ENCODE assay signal across 9 cellular contexts in genomic region chr9:12775963-12776774, GRCh38. TPM values are rescaled to one million over a fixed set of nuclear protein-coding genes. Genes with fewer than 3 reads are reported as not detected.
DNase-seq lines count a peak whose midpoint lies in the region; ATAC-seq and TF ChIP-seq lines count a peak whose summit lies in the region.
"Had no signal": no experiment of that assay in that cellular context is flagged by ENCODE, and none has a peak within 500 bp of the region (broad histone marks: within the 10 kb centered on the region; RNA-seq: fewer than 3 reads in every experiment).

No MANE protein-coding gene starts in this region.

- POLR2A ChIA-PET in activated CD8-positive, alpha-beta T cell treated with anti-CD3 and anti-CD28 coated beads, Interleukin-2, amount 10 ng/mL, durations not matched to agents 7 days and 5 days (lab: Charles Lee), result no interaction called here
- POLR2A ChIA-PET in activated CD8-positive, alpha-beta T cell treated with anti-CD3 and anti-CD28 coated beads for 36 hours (lab: Charles Lee), result no interaction called here

- H3K4me3 ChIP-seq in WERI-Rb-1 (ENCODE audit: low read depth, low read length), result peak overlapping the region; percentile 89

- no peaks in the 10 kb centered on the region for H3K9me3 ChIP-seq in WERI-Rb-1 (ENCODE audit: severe bottlenecking)

- DNase-seq in activated CD8-positive, alpha-beta T cell treated with anti-CD3 and anti-CD28 coated beads, Interleukin-2, amount 10 ng/mL, durations not matched to agents 7 days and 5 days, result no peak
- DNase-seq in activated CD8-positive, alpha-beta T cell treated with anti-CD3 and anti-CD28 coated beads for 36 hours, result no peak
- peak; percentile 46 for DNase-seq in NCI-H2081 treated with DMSO at 0.1 percent for 48 hours (lab: John Stamatoyannopoulos, UW)
- peak; percentile 81 for DNase-seq in WERI-Rb-1
- peak; percentile 10 for DNase-seq in germinal center (ENCODE audit: low spot score)
- DNase-seq in neural crest cell (ENCODE audit: low read depth, low spot score), result peak; percentile 62
- DNase-seq: DND-41 had no signal

- CTCF ChIA-PET in activated CD8-positive, alpha-beta T cell treated with anti-CD3 and anti-CD28 coated beads, Interleukin-2, amount 10 ng/mL, durations not matched to agents 7 days and 5 days (lab: Charles Lee), result interaction anchor here (0.6 to 1.4 kb wide), 2 partner anchors 21 to 1634 kb away, joined by 3 read pairs; no protein-coding TSS in a partner anchor
- CTCF ChIA-PET in activated CD8-positive, alpha-beta T cell treated with anti-CD3 and anti-CD28 coated beads for 36 hours (lab: Charles Lee), result no interaction called here

- H3K27me3 ChIP-seq in WERI-Rb-1 (ENCODE audit: insufficient read depth, low read depth, severe bottlenecking), result no peaks in the 10 kb centered on the region

- peak overlapping the region; percentile 36 for H3K4me3 Mint-ChIP-seq in activated CD8-positive, alpha-beta T cell treated with anti-CD3 and anti-CD28 coated beads, Interleukin-2, amount 10 ng/mL, durations not matched to agents 7 days and 5 days
- H3K4me3 Mint-ChIP-seq in activated CD8-positive, alpha-beta T cell treated with anti-CD3 and anti-CD28 coated beads for 36 hours, result no peak overlapping the region
- H3K4me3 Mint-ChIP-seq in neural crest cell, result peak overlapping the region; percentile 96

- ATAC-seq in activated CD8-positive, alpha-beta T cell treated with anti-CD3 and anti-CD28 coated beads, Interleukin-2, amount 10 ng/mL, durations not matched to agents 7 days and 5 days, result peak; percentile 42
- ATAC-seq in activated CD8-positive, alpha-beta T cell treated with anti-CD3 and anti-CD28 coated beads for 36 hours, result no peak
- peak; percentile 77 for ATAC-seq in HG02943 (IDR thresholded peaks at IDR 0.05; ENCODE audit: low read depth, unreplicated experiment)
- ATAC-seq in GM21825 (IDR thresholded peaks at IDR 0.05; ENCODE audit: unreplicated experiment), result no peak

- TF ChIP-seq CTCF in activated CD8-positive, alpha-beta T cell treated with anti-CD3 and anti-CD28 coated beads for 36 hours (IDR thresholded peaks at IDR 0.05), result no peak
- TF ChIP-seq CTCF in WERI-Rb-1 (IDR thresholded peaks at IDR 0.05; ENCODE audit: low read depth, low read length), result peak; percentile 70
- TF ChIP-seq CTCF in neural crest cell (conservative IDR thresholded peaks at IDR 0.05), result peak; percentile 60

- H3K36me3 ChIP-seq in WERI-Rb-1, result no peaks in the 10 kb centered on the region

- no peaks in the 10 kb centered on the region for H3K9me3 Mint-ChIP-seq in activated CD8-positive, alpha-beta T cell treated with anti-CD3 and anti-CD28 coated beads, Interleukin-2, amount 10 ng/mL, durations not matched to agents 7 days and 5 days (ENCODE audit: insufficient read depth)
- H3K9me3 Mint-ChIP-seq in activated CD8-positive, alpha-beta T cell treated with anti-CD3 and anti-CD28 coated beads for 36 hours, result peaks cover 3% of the 10 kb centered on the region
- no peaks in the 10 kb centered on the region for H3K9me3 Mint-ChIP-seq in neural crest cell

- no peak overlapping the region for H3K27ac ChIP-seq in WERI-Rb-1

- H3K27me3 Mint-ChIP-seq in activated CD8-positive, alpha-beta T cell treated with anti-CD3 and anti-CD28 coated beads, Interleukin-2, amount 10 ng/mL, durations not matched to agents 7 days and 5 days (ENCODE audit: low read depth), result peaks cover 21% of the 10 kb centered on the region
- H3K27me3 Mint-ChIP-seq in activated CD8-positive, alpha-beta T cell treated with anti-CD3 and anti-CD28 coated beads for 36 hours, result peaks cover 22% of the 10 kb centered on the region
- peaks cover 14% of the 10 kb centered on the region for H3K27me3 Mint-ChIP-seq in neural crest cell (ENCODE audit: low read depth)

- H3K4me1 Mint-ChIP-seq in activated CD8-positive, alpha-beta T cell treated with anti-CD3 and anti-CD28 coated beads, Interleukin-2, amount 10 ng/mL, durations not matched to agents 7 days and 5 days (ENCODE audit: low read depth), result peaks cover 6% of the 10 kb centered on the region
- H3K4me1 Mint-ChIP-seq in activated CD8-positive, alpha-beta T cell treated with anti-CD3 and anti-CD28 coated beads for 36 hours (ENCODE audit: low read depth), result peaks cover 6% of the 10 kb centered on the region
- peaks cover 15% of the 10 kb centered on the region for H3K4me1 Mint-ChIP-seq in neural crest cell

- intact Hi-C loops in activated CD8-positive, alpha-beta T cell treated with anti-CD3 and anti-CD28 coated beads for 36 hours (cut with micrococcal nuclease), result no loop called here

- H3K27ac Mint-ChIP-seq in activated CD8-positive, alpha-beta T cell treated with anti-CD3 and anti-CD28 coated beads, Interleukin-2, amount 10 ng/mL, durations not matched to agents 7 days and 5 days, result no peak overlapping the region
- no peak overlapping the region for H3K27ac Mint-ChIP-seq in activated CD8-positive, alpha-beta T cell treated with anti-CD3 and anti-CD28 coated beads for 36 hours
- H3K27ac Mint-ChIP-seq in neural crest cell (ENCODE audit: unreplicated experiment), result peak overlapping the region; percentile 94

- no peaks in the 10 kb centered on the region for H3K36me3 Mint-ChIP-seq in activated CD8-positive, alpha-beta T cell treated with anti-CD3 and anti-CD28 coated beads, Interleukin-2, amount 10 ng/mL, durations not matched to agents 7 days and 5 days (ENCODE audit: low read depth)
- H3K36me3 Mint-ChIP-seq in activated CD8-positive, alpha-beta T cell treated with anti-CD3 and anti-CD28 coated beads for 36 hours (ENCODE audit: low read depth), result no peaks in the 10 kb centered on the region
- H3K36me3 Mint-ChIP-seq in neural crest cell (ENCODE audit: low read depth), result no peaks in the 10 kb centered on the region

RNA-seq across cellular contexts. Expression of gene LURAP1L, which starts 1.3 kb away (rescaled TPM):
- not detected for total RNA-seq in activated CD8-positive, alpha-beta T cell treated with anti-CD3 and anti-CD28 coated beads, Interleukin-2, amount 10 ng/mL, durations not matched to agents 7 days and 5 days
- not detected for total RNA-seq in activated CD8-positive, alpha-beta T cell treated with anti-CD3 and anti-CD28 coated beads for 36 hours
- 0.27 and 0.40 TPM in 2 replicates for total RNA-seq in neural crest cell

Comparison
In these comparisons a context has a peak if more than half of its experiments do, and no peak if none do; other contexts are left out.
1. ATAC-seq: peak in activated CD8-positive, alpha-beta T cell treated with anti-CD3 and anti-CD28 coated beads, Interleukin-2, amount 10 ng/mL, durations not matched to agents 7 days and 5 days (single experiment) and HG02943 (single experiment); none in activated CD8-positive, alpha-beta T cell treated with anti-CD3 and anti-CD28 coated beads for 36 hours (single experiment) and GM21825 (single experiment).
2. DNase-seq: peak in NCI-H2081 treated with DMSO at 0.1 percent for 48 hours (single experiment), WERI-Rb-1 (single experiment), germinal center (single experiment) and neural crest cell (single experiment); none in activated CD8-positive, alpha-beta T cell treated with anti-CD3 and anti-CD28 coated beads, Interleukin-2, amount 10 ng/mL, durations not matched to agents 7 days and 5 days (single experiment) and activated CD8-positive, alpha-beta T cell treated with anti-CD3 and anti-CD28 coated beads for 36 hours (single experiment).